Comparison of ENCODE assay signal across 16 cellular contexts in the genomic region with DNA sequence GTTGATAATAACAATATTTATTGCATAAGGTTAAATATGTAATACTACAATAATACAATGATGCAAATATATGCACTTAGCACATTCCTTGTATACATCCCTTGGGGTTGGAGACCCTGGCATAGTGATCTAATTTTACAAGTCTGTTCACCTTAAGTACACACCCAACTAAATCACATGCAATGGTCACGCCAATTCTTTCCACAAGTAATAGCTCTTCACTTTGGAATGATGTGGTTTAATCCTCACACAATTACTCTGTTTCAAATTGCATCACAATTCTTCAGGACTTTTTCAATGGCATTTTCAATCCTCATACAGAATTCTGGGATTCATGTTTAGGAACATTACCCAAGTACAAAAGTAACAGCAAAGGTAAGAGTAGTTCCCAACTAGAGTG.
"Had no signal": no experiment of that assay in that cellular context is flagged by ENCODE, and none has a peak within 500 bp of the region (broad histone marks: within the 10 kb centered on the region; RNA-seq: fewer than 3 reads in every experiment).

No MANE protein-coding gene starts in this region.

- H3K9me3 Mint-ChIP-seq: immature natural killer cell had no signal

- H3K36me3 ChIP-seq: neutrophil, tibial artery, upper lobe of left lung, uterus had no signal

- H3K27me3 ChIP-seq: dorsolateral prefrontal cortex, neutrophil, tibial artery, upper lobe of left lung, uterus had no signal

- H3K27ac Mint-ChIP-seq: immature natural killer cell had no signal

- H3K4me1 Mint-ChIP-seq: immature natural killer cell; naive thymus-derived CD8-positive, alpha-beta T cell had no signal

- H3K4me1 ChIP-seq: psoas muscle, tibial artery, upper lobe of left lung, uterus had no signal

- H3K4me3 Mint-ChIP-seq: immature natural killer cell; naive thymus-derived CD8-positive, alpha-beta T cell had no signal

- ATAC-seq: esophagus mucosa; mucosa of descending colon; naive thymus-derived CD8-positive, alpha-beta T cell; psoas muscle; sciatic nerve; stimulated activated naive CD8-positive, alpha-beta T cell treated with anti-CD3 and anti-CD28 coated beads, Interleukin-15, Interleukin-2, amounts not matched to agents 100 U/mL and 50 U/mL, for 24 hours had no signal

- H3K27ac ChIP-seq: neutrophil, psoas muscle, skin epidermis, tibial artery, upper lobe of left lung, uterus had no signal

- DNase-seq: cortex of kidney; dorsolateral prefrontal cortex; effector CD8-positive, alpha-beta T cell; immature natural killer cell; mucosa of descending colon; naive thymus-derived CD8-positive, alpha-beta T cell; psoas muscle; stimulated activated CD4-positive, alpha-beta T cell treated with anti-CD3 and anti-CD28 coated beads, Interleukin-12 subunit alpha, Interleukin-12 subunit beta, amount 100 ng/mL, for 4 hours; stimulated activated naive CD8-positive, alpha-beta T cell treated with anti-CD3 and anti-CD28 coated beads, Interleukin-15, Interleukin-2, amounts not matched to agents 100 U/mL and 50 U/mL, for 24 hours; tibial artery; upper lobe of left lung; uterus had no signal

- H3K9me3 ChIP-seq: mucosa of descending colon, neutrophil, psoas muscle, tibial artery, upper lobe of left lung, uterus had no signal

- H3K4me3 ChIP-seq: mucosa of descending colon, psoas muscle, skin epidermis, tibial artery, upper lobe of left lung, uterus had no signal

- H3K36me3 Mint-ChIP-seq: immature natural killer cell; naive thymus-derived CD8-positive, alpha-beta T cell had no signal
